ENCODE assay signal across 8 cellular contexts in the genomic region with DNA sequence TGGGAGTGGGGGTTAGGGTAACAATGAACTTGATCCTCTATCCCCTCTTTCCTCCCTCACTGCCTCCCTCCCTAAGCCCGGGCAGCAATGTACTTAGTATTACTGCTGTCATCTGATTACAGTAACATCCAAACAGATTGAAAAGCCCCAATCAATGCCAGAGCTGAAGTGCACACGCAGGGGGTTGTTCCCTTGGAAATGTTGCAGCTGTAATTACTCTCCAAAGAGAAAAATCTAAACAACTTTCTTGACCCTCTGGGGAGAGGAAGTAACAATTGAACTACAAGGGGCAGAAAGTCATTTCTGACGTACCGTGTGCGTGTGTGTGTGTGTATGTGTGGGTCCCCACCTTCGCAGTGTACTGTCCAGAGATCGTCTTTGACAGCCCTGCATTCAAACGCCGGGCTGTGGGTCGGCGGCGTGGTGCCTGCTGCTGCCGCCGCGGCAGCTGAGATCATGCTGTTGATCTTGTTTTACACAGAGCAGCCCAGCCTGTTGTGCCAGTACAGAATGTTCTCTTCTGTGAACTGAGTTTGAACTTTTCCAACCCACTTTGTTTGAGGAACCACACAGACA.
A peak's percentile ranks its signal among the peaks of the same experiment; 100 is the strongest.
DNase-seq lines count a peak whose midpoint lies in the region; ATAC-seq and TF ChIP-seq lines count a peak whose summit lies in the region.

No MANE protein-coding gene starts in this region.

- H3K4me3 ChIP-seq in Peyer's patch (peak overlapping the region in 1 of 4 donors; percentile 11), fibroblast of villous mesenchyme (ENCODE audit: low read depth, low read length) (no peak overlapping the region)

- H3K9me3 Mint-ChIP-seq in Calu3 (ENCODE audit: low read depth, unreplicated experiment), result no peaks in the 10 kb centered on the region
- no peaks in the 10 kb centered on the region for H3K9me3 Mint-ChIP-seq in glutamatergic neuron (ENCODE audit: unreplicated experiment)

- DNase-seq in Calu3 (peak; percentile 36), Peyer's patch (peak; percentile 34 to 91 (median 86)), fibroblast of villous mesenchyme (ENCODE audit: low read depth) (peak; percentile 99), pons (ENCODE audit: low spot score) (peak; percentile 87), glutamatergic neuron (no peak)
- DNase-seq in activated T-cell treated with anti-CD3 and anti-CD28 coated beads, Interleukin-2, amount 50 U/mL, for 1 hour, result no peak

- H3K36me3 Mint-ChIP-seq in Calu3 (ENCODE audit: insufficient read depth, unreplicated experiment) (no peaks in the 10 kb centered on the region), glutamatergic neuron (ENCODE audit: unreplicated experiment) (no peaks in the 10 kb centered on the region)

- BruUV-seq in Calu3 (replicated peaks; lab: Mats Ljungman, UMichigan), result no TSS peak

- no peaks in the 10 kb centered on the region for H3K36me3 ChIP-seq in Peyer's patch

- H3K27ac Mint-ChIP-seq in Calu3 (ENCODE audit: unreplicated experiment) (peak overlapping the region; percentile 40), glutamatergic neuron (ENCODE audit: unreplicated experiment) (no peak overlapping the region)

- ATAC-seq in HG03571 (IDR thresholded peaks at IDR 0.05; ENCODE audit: unreplicated experiment), result no peak
- ATAC-seq in GM21576 (IDR thresholded peaks at IDR 0.05; ENCODE audit: unreplicated experiment), result no peak

- CTCF ChIA-PET in Calu3 (lab: Charles Lee), result no interaction called here

- H3K4me1 ChIP-seq in Peyer's patch, result peaks cover 0 to 35% (median 11%) of the 10 kb centered on the region in 4 donors

- H3K27me3 Mint-ChIP-seq in Calu3 (ENCODE audit: unreplicated experiment), result no peaks in the 10 kb centered on the region
- H3K27me3 Mint-ChIP-seq in glutamatergic neuron (ENCODE audit: unreplicated experiment), result peaks cover 3% of the 10 kb centered on the region

- H3K27ac ChIP-seq in Peyer's patch, result peak overlapping the region; percentile 55 to 94 (median 84)

- H3K27me3 ChIP-seq in Peyer's patch, result no peaks in the 10 kb centered on the region

- no peaks in the 10 kb centered on the region for H3K9me3 ChIP-seq in Peyer's patch

- H3K4me1 Mint-ChIP-seq in Calu3 (ENCODE audit: low read depth, unreplicated experiment) (peaks cover 19% of the 10 kb centered on the region), glutamatergic neuron (ENCODE audit: low read depth, unreplicated experiment) (peaks cover 4% of the 10 kb centered on the region)

- H3K4me3 Mint-ChIP-seq in Calu3 (ENCODE audit: low read depth, unreplicated experiment), result peak overlapping the region; percentile 45
- H3K4me3 Mint-ChIP-seq in glutamatergic neuron (ENCODE audit: unreplicated experiment), result no peak overlapping the region

- TF ChIP-seq CTCF in Calu3 (IDR thresholded peaks at IDR 0.05; ENCODE audit: unreplicated experiment), result no peak
- TF ChIP-seq CTCF in Peyer's patch (IDR thresholded peaks at IDR 0.05), result peak in 1 of 6 experiments; percentile 18
- no peak for TF ChIP-seq CTCF in fibroblast of villous mesenchyme (IDR thresholded peaks at IDR 0.05; ENCODE audit: insufficient read depth, low read depth, low read length)
- TF ChIP-seq CTCF in glutamatergic neuron (IDR thresholded peaks at IDR 0.05; ENCODE audit: partially characterized antibody, unreplicated experiment), result no peak

- intact Hi-C loops in Calu3 (cut with micrococcal nuclease; ENCODE audit: unreplicated experiment), result loop anchor here (5.0 kb wide), 2 partner anchors 68 to 122 kb away; a partner anchor contains a TSS

- TF ChIP-seq POLR2A in Peyer's patch (IDR thresholded peaks at IDR 0.05), result peak; percentile 47 to 89

Comparison
In these comparisons a context has a peak if more than half of its experiments do, and no peak if none do; other contexts are left out.
1. DNase-seq: peak in Calu3 (single experiment), Peyer's patch (3 of 3), fibroblast of villous mesenchyme (single experiment) and pons (single experiment); none in glutamatergic neuron (single experiment) and activated T-cell treated with anti-CD3 and anti-CD28 coated beads, Interleukin-2, amount 50 U/mL, for 1 hour (single experiment).